Comparison of ENCODE assay signal across 24 cellular contexts in the genomic region with DNA sequence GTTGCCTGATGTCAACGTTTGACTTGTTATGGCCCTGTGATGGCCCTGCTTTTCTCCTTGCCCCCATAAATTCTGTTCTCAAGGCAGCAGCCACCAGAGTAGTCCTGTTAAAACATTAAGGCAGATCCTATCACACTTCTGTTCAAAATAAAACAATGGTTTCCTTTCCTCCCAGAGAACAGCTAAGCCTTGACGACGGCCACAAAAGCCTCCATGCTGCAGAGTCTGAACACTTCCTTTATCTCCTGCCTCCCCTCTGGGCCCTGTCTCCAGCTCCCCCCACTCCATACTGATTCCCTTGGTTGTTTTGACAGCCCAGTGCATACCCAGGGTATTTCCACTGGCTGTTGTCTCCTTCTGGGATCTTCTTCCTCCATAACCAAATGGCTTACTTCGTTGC.
"Had no signal": no experiment of that assay in that cellular context is flagged by ENCODE, and none has a peak within 500 bp of the region (broad histone marks: within the 10 kb centered on the region; RNA-seq: fewer than 3 reads in every experiment).

No MANE protein-coding gene starts in this region.

- H3K36me3 Mint-ChIP-seq: activated naive CD8-positive, alpha-beta T cell; brain; naive B cell; type B pancreatic cell had no signal

- DNase-seq: activated CD4-positive, alpha-beta T cell treated with anti-CD3 and anti-CD28 coated beads for 4 hours; activated CD4-positive, alpha-beta T cell treated with anti-CD3 and anti-CD28 coated beads, Interleukin-2, amount 50 U/mL, for 4 hours; activated effector memory CD4-positive, alpha-beta T cell treated with Interleukin-2 at 50 U/mL for 16 hours; activated naive CD4-positive, alpha-beta T cell treated with Interleukin-2 at 50 U/mL for 16 hours; adrenal gland; aorta; cortex of kidney; head of caudate nucleus; kidney glomerular epithelial cell; left lung; naive B cell; right lobe of liver; stimulated activated CD4-positive, alpha-beta T cell treated with anti-CD3 and anti-CD28 coated beads, Interleukin-2, amount 100 ng/mL, for 48 hours; stimulated activated naive CD4-positive, alpha-beta T cell treated with Interleukin-2 at 50 U/mL for 16 hours; T-helper 9 cell had no signal

- H3K9me3 Mint-ChIP-seq: brain, mesothelial cell of epicardium, type B pancreatic cell had no signal

- H3K9me3 ChIP-seq: adrenal gland, left lung, right lobe of liver had no signal

- H3K4me3 ChIP-seq: adrenal gland, cardiac muscle cell, left lung, right lobe of liver had no signal

- ATAC-seq: left lung, right lobe of liver had no signal

- H3K4me1 Mint-ChIP-seq: brain, naive B cell had no signal

- H3K27ac ChIP-seq: cardiac muscle cell, left lung, right lobe of liver, VCaP had no signal

- FAIRE-seq: endothelial cell of umbilical vein, TTC549 had no signal

- H3K36me3 ChIP-seq: adrenal gland, cardiac muscle cell, left lung, right lobe of liver had no signal

- H3K4me1 ChIP-seq: adrenal gland, right lobe of liver had no signal

- H3K27me3 Mint-ChIP-seq: type B pancreatic cell had no signal

- H3K4me3 Mint-ChIP-seq: activated naive CD8-positive, alpha-beta T cell; brain; mesothelial cell of epicardium; naive B cell; neural crest cell; type B pancreatic cell had no signal

- H3K27ac Mint-ChIP-seq: activated naive CD8-positive, alpha-beta T cell; brain; mesothelial cell of epicardium; naive B cell; type B pancreatic cell had no signal

- H3K27me3 ChIP-seq: adrenal gland, cardiac muscle cell, left lung, right lobe of liver had no signal
